1 cellular context compared by ENCODE assay signal in genomic region chr3:45758871-45759270, GRCh38.
TF ChIP-seq lines count a peak whose summit lies in the region.

No MANE protein-coding gene starts in this region.

TF ChIP-seq in HepG2, 621 proteins besides CTCF, POLR2A, EP300 and RAD21:
- no peak for TF ChIP-seq SP1 (IDR thresholded peaks at IDR 0.05)
- TF ChIP-seq SP1 (CRISPR knock-in tag; IDR thresholded peaks at IDR 0.05): no peak
- TF ChIP-seq, protein P1, sequence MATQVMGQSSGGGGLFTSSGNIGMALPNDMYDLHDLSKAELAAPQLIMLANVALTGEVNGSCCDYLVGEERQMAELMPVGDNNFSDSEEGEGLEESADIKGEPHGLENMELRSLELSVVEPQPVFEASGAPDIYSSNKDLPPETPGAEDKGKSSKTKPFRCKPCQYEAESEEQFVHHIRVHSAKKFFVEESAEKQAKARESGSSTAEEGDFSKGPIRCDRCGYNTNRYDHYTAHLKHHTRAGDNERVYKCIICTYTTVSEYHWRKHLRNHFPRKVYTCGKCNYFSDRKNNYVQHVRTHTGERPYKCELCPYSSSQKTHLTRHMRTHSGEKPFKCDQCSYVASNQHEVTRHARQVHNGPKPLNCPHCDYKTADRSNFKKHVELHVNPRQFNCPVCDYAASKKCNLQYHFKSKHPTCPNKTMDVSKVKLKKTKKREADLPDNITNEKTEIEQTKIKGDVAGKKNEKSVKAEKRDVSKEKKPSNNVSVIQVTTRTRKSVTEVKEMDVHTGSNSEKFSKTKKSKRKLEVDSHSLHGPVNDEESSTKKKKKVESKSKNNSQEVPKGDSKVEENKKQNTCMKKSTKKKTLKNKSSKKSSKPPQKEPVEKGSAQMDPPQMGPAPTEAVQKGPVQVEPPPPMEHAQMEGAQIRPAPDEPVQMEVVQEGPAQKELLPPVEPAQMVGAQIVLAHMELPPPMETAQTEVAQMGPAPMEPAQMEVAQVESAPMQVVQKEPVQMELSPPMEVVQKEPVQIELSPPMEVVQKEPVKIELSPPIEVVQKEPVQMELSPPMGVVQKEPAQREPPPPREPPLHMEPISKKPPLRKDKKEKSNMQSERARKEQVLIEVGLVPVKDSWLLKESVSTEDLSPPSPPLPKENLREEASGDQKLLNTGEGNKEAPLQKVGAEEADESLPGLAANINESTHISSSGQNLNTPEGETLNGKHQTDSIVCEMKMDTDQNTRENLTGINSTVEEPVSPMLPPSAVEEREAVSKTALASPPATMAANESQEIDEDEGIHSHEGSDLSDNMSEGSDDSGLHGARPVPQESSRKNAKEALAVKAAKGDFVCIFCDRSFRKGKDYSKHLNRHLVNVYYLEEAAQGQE (IDR thresholded peaks at IDR 0.05; ENCODE audit: borderline replicate concordance in 1 of 2, low read depth in 1 of 2, low read length in 2 of 2): no peak
- no peak for TF ChIP-seq RELA (CRISPR knock-in tag; IDR thresholded peaks at IDR 0.05)
- no peak for TF ChIP-seq ATF1 (CRISPR knock-in tag; IDR thresholded peaks at IDR 0.05)
- no peak for TF ChIP-seq MBNL3 (CRISPR knock-in tag; conservative IDR thresholded peaks at IDR 0.05)
- no peak for TF ChIP-seq ZNF282 (IDR thresholded peaks at IDR 0.05; ENCODE audit: partially characterized antibody)
- TF ChIP-seq HIVEP1 (CRISPR knock-in tag; IDR thresholded peaks at IDR 0.05): no peak
- no peak for TF ChIP-seq ZNF362 (CRISPR knock-in tag; IDR thresholded peaks at IDR 0.05; ENCODE audit: borderline replicate concordance)
- no peak for TF ChIP-seq SRSF1 (optimal IDR thresholded peaks at IDR 0.05; ENCODE audit: low read depth, low read length)
- TF ChIP-seq KAT8 (CRISPR knock-in tag; IDR thresholded peaks at IDR 0.05): no peak
- TF ChIP-seq YEATS4 (CRISPR knock-in tag; IDR thresholded peaks at IDR 0.05; ENCODE audit: borderline replicate concordance): no peak
- no peak for TF ChIP-seq ZNF343 (CRISPR knock-in tag; IDR thresholded peaks at IDR 0.05)
- no peak for TF ChIP-seq ZNF839 (CRISPR knock-in tag; IDR thresholded peaks at IDR 0.05; ENCODE audit: borderline replicate concordance)
- TF ChIP-seq RBAK (CRISPR knock-in tag; IDR thresholded peaks at IDR 0.05): no peak
